12 cellular contexts compared by ENCODE assay signal in genomic region chr19:46739290-46739771, GRCh38. TPM values are rescaled to one million over a fixed set of nuclear protein-coding genes. Genes with fewer than 3 reads are reported as not detected.
DNase-seq lines count a peak whose midpoint lies in the region; ATAC-seq and TF ChIP-seq lines count a peak whose summit lies in the region.
"Had no signal": no experiment of that assay in that cellular context is flagged by ENCODE, and none has a peak within 500 bp of the region (broad histone marks: within the 10 kb centered on the region; RNA-seq: fewer than 3 reads in every experiment).

No MANE protein-coding gene starts in this region.

- H3K18ac ChIP-seq in neuronal stem cell (ENCODE audit: low read length): no peak overlapping the region

- H3K14ac ChIP-seq in neuronal stem cell (ENCODE audit: low read length): no peak overlapping the region

- H4K8ac ChIP-seq in neuronal stem cell (ENCODE audit: low read depth, low read length): no peak overlapping the region

- H3K36me3 ChIP-seq in neuronal stem cell (replicated peaks in 1 of 2; ENCODE audit: control insufficient read depth in 2 of 2, insufficient read depth in 2 of 2, low read length in 2 of 2) (peaks cover 32 to 92% of the 10 kb centered on the region in 2 donors), upper lobe of right lung (peaks cover 42% of the 10 kb centered on the region)

- peak overlapping the region; percentile 9 for H3K27ac Mint-ChIP-seq in activated T-cell treated with anti-CD3 and anti-CD28 coated beads, Interleukin-2, amount 50 U/mL, for 24 hours

- H3K4ac ChIP-seq in neuronal stem cell (ENCODE audit: low read length): no peak overlapping the region

- H4K91ac ChIP-seq in neuronal stem cell (ENCODE audit: low read depth, low read length, poor library complexity): no peak overlapping the region

- H3K4me1 Mint-ChIP-seq in activated T-cell treated with anti-CD3 and anti-CD28 coated beads, Interleukin-2, amount 50 U/mL, for 24 hours (ENCODE audit: low read depth): peaks cover 41% of the 10 kb centered on the region

- H3K4me3 ChIP-seq in neuronal stem cell (ENCODE audit: low read length in 2 of 2) (no peak overlapping the region), upper lobe of right lung (no peak overlapping the region)
- H3K4me3 ChIP-seq: adrenal gland had no signal

- no peaks in the 10 kb centered on the region for H3K9me3 Mint-ChIP-seq in activated T-cell treated with anti-CD3 and anti-CD28 coated beads, Interleukin-2, amount 50 U/mL, for 24 hours

- H3K4me3 Mint-ChIP-seq in activated T-cell treated with anti-CD3 and anti-CD28 coated beads, Interleukin-2, amount 50 U/mL, for 24 hours: no peak overlapping the region

- peak overlapping the region; percentile 70 for H3K23ac ChIP-seq in neuronal stem cell (ENCODE audit: low read depth, low read length, poor library complexity)

- H3K9me3 ChIP-seq in neuronal stem cell (replicated peaks in 1 of 2; ENCODE audit: control insufficient read depth in 2 of 2, insufficient read depth in 1 of 2, low read depth in 1 of 2, low read length in 2 of 2) (no peaks in the 10 kb centered on the region), upper lobe of right lung (no peaks in the 10 kb centered on the region)
- H3K9me3 ChIP-seq: adrenal gland, neutrophil had no signal

- H3K27ac ChIP-seq in neuronal stem cell (replicated peaks; ENCODE audit: low read length) (no peak overlapping the region), upper lobe of right lung (peak overlapping the region; percentile 55)
- H3K27ac ChIP-seq: epithelial cell of prostate, neutrophil had no signal

- H2BK15ac ChIP-seq in neuronal stem cell (ENCODE audit: low read length): no peak overlapping the region

- H3K4me2 ChIP-seq in neuronal stem cell (ENCODE audit: insufficient read depth, low read length, poor library complexity, severe bottlenecking): no peak overlapping the region

- no peak overlapping the region for H2AK5ac ChIP-seq in neuronal stem cell (ENCODE audit: low read depth, low read length)

- no peak overlapping the region for H2BK120ac ChIP-seq in neuronal stem cell (ENCODE audit: low read depth, low read length)

- H3K27me3 Mint-ChIP-seq in activated T-cell treated with anti-CD3 and anti-CD28 coated beads, Interleukin-2, amount 50 U/mL, for 24 hours: no peaks in the 10 kb centered on the region

- peaks cover 72% of the 10 kb centered on the region for H3K36me3 Mint-ChIP-seq in activated T-cell treated with anti-CD3 and anti-CD28 coated beads, Interleukin-2, amount 50 U/mL, for 24 hours (ENCODE audit: low read depth)

- H3K79me1 ChIP-seq in neuronal stem cell (ENCODE audit: low read depth, low read length): peaks cover 22% of the 10 kb centered on the region

- peak overlapping the region; percentile 48 for H2BK5ac ChIP-seq in neuronal stem cell (ENCODE audit: low read length)

- H2AFZ ChIP-seq in neuronal stem cell (ENCODE audit: low read length): no peak overlapping the region

- no peak overlapping the region for H2BK12ac ChIP-seq in neuronal stem cell (ENCODE audit: low read length)

- H3K4me1 ChIP-seq in neuronal stem cell (ENCODE audit: control insufficient read depth in 2 of 2, insufficient read depth in 1 of 2, low read depth in 1 of 2, low read length in 2 of 2): peaks cover 3 to 9% of the 10 kb centered on the region in 2 donors
- H3K4me1 ChIP-seq in upper lobe of right lung: peaks cover 47% of the 10 kb centered on the region

- peak overlapping the region; percentile 15 for H3K9ac ChIP-seq in neuronal stem cell (ENCODE audit: low read depth, low read length, poor library complexity)

- DNase-seq in activated T-cell treated with anti-CD3 and anti-CD28 coated beads, Interleukin-2, amount 50 U/mL, for 24 hours: no peak
- no peak for DNase-seq in activated T-cell treated with anti-CD3 and anti-CD28 coated beads, Interleukin-2, amount 50 U/mL, for 48 hours
- DNase-seq in Right ventricle myocardium superior: peak; percentile 91
- no peak for DNase-seq in neuronal stem cell (ENCODE audit: low spot score)
- peak; percentile 70 for DNase-seq in upper lobe of right lung
- DNase-seq in NCI-H1092 (lab: John Stamatoyannopoulos, UW): no peak
- DNase-seq in kidney glomerular epithelial cell (lab: John Stamatoyannopoulos, UW): no peak
- no peak for DNase-seq in ureter (ENCODE audit: low spot score)
- DNase-seq: NCI-H226 had no signal

- peak; percentile 91 for ATAC-seq in Right ventricle myocardium superior (ENCODE audit: poor library complexity)
- peak; percentile 60 for ATAC-seq in upper lobe of right lung

- no peak for TF ChIP-seq CTCF in upper lobe of right lung (IDR thresholded peaks at IDR 0.05)

- intact Hi-C loops in Right ventricle myocardium superior (cut with DNase I) (loop anchor here (10.0 kb wide), 1 partner anchor 135 kb away; the partner anchor contains the start of gene CALM3), upper lobe of right lung (cut with DNase I) (no loop called here)

- no CpG with 5 or more reads among the region's 14 CpGs for WGBS in neuronal stem cell (ENCODE audit: extremely low coverage in 2 of 2, insufficient read length in 2 of 2, insufficient replicate concordance in 1 of 2), 2 donors

- no peaks in the 10 kb centered on the region for H3K27me3 ChIP-seq in neuronal stem cell (ENCODE audit: control insufficient read depth in 3 of 3, insufficient read depth in 3 of 3, low read depth in 1 of 3, low read length in 3 of 3)
- H3K27me3 ChIP-seq in upper lobe of right lung: no peaks in the 10 kb centered on the region
- H3K27me3 ChIP-seq: adrenal gland, neutrophil had no signal

RNA-seq across cellular contexts. Expression of gene FKRP, which starts 6.5 kb away (rescaled TPM):
- 13.9 TPM for total RNA-seq in Right ventricle myocardium superior
- polyA plus RNA-seq in neuronal stem cell (2013, experiment 1 of 2): 16.8 TPM
- 16.0 TPM for polyA plus RNA-seq in neuronal stem cell (2013, experiment 2 of 2)
- 14.2 TPM for total RNA-seq in upper lobe of right lung
- 20.6 TPM for total RNA-seq in ureter

RNA-seq across cellular contexts. Expression of gene STRN4, which starts 6.9 kb away (rescaled TPM):
- total RNA-seq in Right ventricle myocardium superior (38.4 TPM), upper lobe of right lung (68.5 TPM), ureter (67.6 TPM)
- polyA plus RNA-seq in neuronal stem cell (2013, experiment 1 of 2): 94.3 TPM
- 93.2 TPM for polyA plus RNA-seq in neuronal stem cell (2013, experiment 2 of 2)

RNA-seq across cellular contexts. Expression of gene PRKD2, which starts 22.4 kb away (rescaled TPM):
- total RNA-seq in Right ventricle myocardium superior (10.1 TPM), upper lobe of right lung (58.9 TPM), ureter (57.1 TPM)
- polyA plus RNA-seq in neuronal stem cell (2013, experiment 1 of 2): 37.2 TPM
- polyA plus RNA-seq in neuronal stem cell (2013, experiment 2 of 2): 37.3 TPM

RNA-seq across cellular contexts. Expression of gene SLC1A5, which starts 49.1 kb away (rescaled TPM):
- total RNA-seq in Right ventricle myocardium superior (7.0 TPM), upper lobe of right lung (133 TPM), ureter (344 TPM)
- 54.5 TPM for polyA plus RNA-seq in neuronal stem cell (2013, experiment 1 of 2)
- polyA plus RNA-seq in neuronal stem cell (2013, experiment 2 of 2): 53.6 TPM

Comparison
In these comparisons a context has a peak if more than half of its experiments do, and no peak if none do; other contexts are left out.
1. DNase-seq: peak in Right ventricle myocardium superior (single experiment) and upper lobe of right lung (single experiment); none in activated T-cell treated with anti-CD3 and anti-CD28 coated beads, Interleukin-2, amount 50 U/mL, for 24 hours (single experiment), activated T-cell treated with anti-CD3 and anti-CD28 coated beads, Interleukin-2, amount 50 U/mL, for 48 hours (0 of 2), neuronal stem cell (single experiment), NCI-H1092 (single experiment), kidney glomerular epithelial cell (single experiment) and ureter (single experiment).